24 cellular contexts compared by ENCODE assay signal in genomic region chr17:45641541-45641940, GRCh38.
"Had no signal": no experiment of that assay in that cellular context is flagged by ENCODE, and none has a peak within 500 bp of the region (broad histone marks: within the 10 kb centered on the region; RNA-seq: fewer than 3 reads in every experiment).

No MANE protein-coding gene starts in this region.

- H3K9me3 Mint-ChIP-seq: activated CD8-positive, alpha-beta T cell treated with anti-CD3 and anti-CD28 coated beads for 36 hours; mesothelial cell of epicardium; natural killer cell; stimulated activated memory B cell treated with anti-CD40 and anti-IgM and Interleukin-4, amounts not matched to agents 10 μg/mL and 1 μg/mL and 100 μg/mL, for 72 hours; T-helper 1 cell treated with Interleukin-12 subunit alpha and Interleukin-12 subunit beta and Interleukin-4 antibody, amounts not matched to agents 30 μg/mL and 1 μg/mL, for 36 hours had no signal

- H3K36me3 Mint-ChIP-seq: natural killer cell had no signal

- H3K36me3 ChIP-seq: brain microvascular endothelial cell had no signal

- H2AFZ ChIP-seq: hepatocyte, parathyroid adenoma had no signal

- H3K4me1 ChIP-seq: left ventricle myocardium inferior, parathyroid adenoma, upper lobe of left lung had no signal

- H3K4me3 Mint-ChIP-seq: activated CD8-positive, alpha-beta memory T cell treated with anti-CD3 and anti-CD28 coated beads, Interleukin-2, amount 10 ng/mL, durations not matched to agents 7 days and 5 days; activated CD8-positive, alpha-beta T cell treated with anti-CD3 and anti-CD28 coated beads for 36 hours; mesothelial cell of epicardium; natural killer cell; stimulated activated memory B cell treated with anti-CD40 and anti-IgM and Interleukin-4, amounts not matched to agents 10 μg/mL and 1 μg/mL and 100 μg/mL, for 72 hours; T-helper 1 cell treated with Interleukin-12 subunit alpha and Interleukin-12 subunit beta and Interleukin-4 antibody, amounts not matched to agents 30 μg/mL and 1 μg/mL, for 36 hours had no signal

- H3K27ac Mint-ChIP-seq: activated CD8-positive, alpha-beta memory T cell treated with anti-CD3 and anti-CD28 coated beads, Interleukin-2, amount 10 ng/mL, durations not matched to agents 7 days and 5 days; activated CD8-positive, alpha-beta T cell treated with anti-CD3 and anti-CD28 coated beads for 36 hours; mesothelial cell of epicardium; natural killer cell; stimulated activated memory B cell treated with anti-CD40 and anti-IgM and Interleukin-4, amounts not matched to agents 10 μg/mL and 1 μg/mL and 100 μg/mL, for 72 hours; T-helper 1 cell treated with Interleukin-12 subunit alpha and Interleukin-12 subunit beta and Interleukin-4 antibody, amounts not matched to agents 30 μg/mL and 1 μg/mL, for 36 hours had no signal

- H3K79me2 ChIP-seq: hepatocyte, parathyroid adenoma had no signal

- H3K27me3 Mint-ChIP-seq: activated CD8-positive, alpha-beta T cell treated with anti-CD3 and anti-CD28 coated beads for 36 hours; stimulated activated memory B cell treated with anti-CD40 and anti-IgM and Interleukin-4, amounts not matched to agents 10 μg/mL and 1 μg/mL and 100 μg/mL, for 72 hours had no signal

- H3K9ac ChIP-seq: parathyroid adenoma had no signal

- H3K27ac ChIP-seq: brain microvascular endothelial cell, hepatocyte, left ventricle myocardium inferior, parathyroid adenoma, upper lobe of left lung had no signal

- H3K4me3 ChIP-seq: hepatocyte, left ventricle myocardium inferior, upper lobe of left lung had no signal

- H3K27me3 ChIP-seq: brain microvascular endothelial cell, hepatocyte, upper lobe of left lung had no signal

- FAIRE-seq: small intestine had no signal

- H3K9me3 ChIP-seq: left ventricle myocardium inferior, upper lobe of left lung had no signal

- H3K4me2 ChIP-seq: hepatocyte had no signal

- ATAC-seq: activated CD8-positive, alpha-beta memory T cell treated with anti-CD3 and anti-CD28 coated beads, Interleukin-2, amount 10 ng/mL, durations not matched to agents 7 days and 5 days; activated CD8-positive, alpha-beta T cell treated with anti-CD3 and anti-CD28 coated beads for 36 hours; natural killer cell; sciatic nerve; stimulated activated memory B cell treated with anti-CD40 and anti-IgM and Interleukin-4, amounts not matched to agents 10 μg/mL and 1 μg/mL and 100 μg/mL, for 72 hours had no signal

- DNase-seq: activated CD4-positive, alpha-beta T cell treated with anti-CD3 and anti-CD28 coated beads for 48 hours; activated CD8-positive, alpha-beta memory T cell treated with anti-CD3 and anti-CD28 coated beads, Interleukin-2, amount 10 ng/mL, durations not matched to agents 7 days and 5 days; activated CD8-positive, alpha-beta T cell treated with anti-CD3 and anti-CD28 coated beads for 36 hours; activated gamma-delta T cell; activated naive CD4-positive, alpha-beta T cell treated with anti-CD3 and anti-CD28 coated beads, Interleukin-2, amount 50 U/mL, for 16 hours; activated T-cell treated with anti-CD3 and anti-CD28 coated beads for 4 hours; brain microvascular endothelial cell; central memory CD4-positive, alpha-beta T cell; dermis blood vessel endothelial cell; effector CD8-positive, alpha-beta T cell; foreskin melanocyte; glutamatergic neuron; kidney glomerular epithelial cell; left ventricle myocardium inferior; natural killer cell; small intestine; stimulated activated CD4-positive, alpha-beta T cell treated with anti-CD3 and anti-CD28 coated beads, Interleukin-15, amount 100 ng/mL, for 24 hours had no signal
